9 cellular contexts compared by ENCODE assay signal in genomic region chr14:25049559-25050493, GRCh38. TPM values are rescaled to one million over a fixed set of nuclear protein-coding genes. Genes with fewer than 3 reads are reported as not detected.
DNase-seq lines count a peak whose midpoint lies in the region; ATAC-seq, FAIRE-seq and TF ChIP-seq lines count a peak whose summit lies in the region.
"Had no signal": no experiment of that assay in that cellular context is flagged by ENCODE, and none has a peak within 500 bp of the region (broad histone marks: within the 10 kb centered on the region; RNA-seq: fewer than 3 reads in every experiment).

Gene STXBP6 (minus strand): TSS chr14:25050147. CDS start chr14:24974818, 75,329 bp downstream.

- intact Hi-C loops in gastrocnemius medialis (cut with DNase I; ENCODE audit: low total_unique reads), result loop anchor here (5.0 kb wide), 1 partner anchor 83 kb away; no protein-coding TSS in a partner anchor

- H3K9ac ChIP-seq in NT2/D1 (ENCODE audit: insufficient read length, low read depth), result peak within 1 kb of the TSS; percentile 67

- FAIRE-seq in bronchial epithelial cell (lab: Jason Lieb, UNC) (no peak), GM19239 (lab: Jason Lieb, UNC) (no peak)

- H3K27ac ChIP-seq in gastrocnemius medialis, result peak within 1 kb of the TSS; percentile 58 to 73 (median 68)

- H3K4me3 ChIP-seq in NT2/D1 (ENCODE audit: insufficient read length, low read depth) (peak within 1 kb of the TSS; percentile 66), bronchial epithelial cell (ENCODE audit: low read depth, low read length) (peak within 1 kb of the TSS; percentile 15), gastrocnemius medialis (peak within 1 kb of the TSS; percentile 61 to 71 (median 66))

- H3K4me1 ChIP-seq in NT2/D1 (ENCODE audit: insufficient read depth, insufficient read length) (peaks cover 5% of the 10 kb centered on the region), gastrocnemius medialis (peaks cover 0 to 15% of the 10 kb centered on the region in 2 donors)

- H3K27me3 ChIP-seq in NT2/D1 (ENCODE audit: insufficient read depth, insufficient read length), result peaks cover 55% of the 10 kb centered on the region
- peaks cover 19% of the 10 kb centered on the region for H3K27me3 ChIP-seq in bronchial epithelial cell (ENCODE audit: control insufficient read depth, insufficient read depth, low read length)
- peaks cover 0 to 3% (median 2%) of the 10 kb centered on the region in 3 donors for H3K27me3 ChIP-seq in gastrocnemius medialis

- H3K9me3 ChIP-seq in NT2/D1 (ENCODE audit: insufficient read depth, low read length) (no peaks in the 10 kb centered on the region), gastrocnemius medialis (no peaks in the 10 kb centered on the region)

- TF ChIP-seq POLR2A in gastrocnemius medialis (IDR thresholded peaks at IDR 0.05), result peak; percentile 22 to 34

- DNase-seq in NCI-H446 treated with DMSO at 0.1 percent for 48 hours (lab: John Stamatoyannopoulos, UW), result peak; percentile 30
- no peak for DNase-seq in NCI-H446 (lab: John Stamatoyannopoulos, UW)
- DNase-seq in NT2/D1 (ENCODE audit: low read depth, low spot score), result no peak
- DNase-seq in bronchial epithelial cell (ENCODE audit: low read depth), result no peak
- DNase-seq in iPS-NIHi7 (ENCODE audit: extremely low spot score), result peak; percentile 74
- peak in 1 of 2 donors; percentile 34 for DNase-seq in gastrocnemius medialis
- no peak for DNase-seq in GM19239 (ENCODE audit: insufficient read length, low spot score)
- DNase-seq: CD4-positive, CD25-positive, alpha-beta regulatory T cell had no signal

- no peaks in the 10 kb centered on the region for H3K36me3 ChIP-seq in NT2/D1 (ENCODE audit: insufficient read depth, insufficient read length, low read length)
- no peaks in the 10 kb centered on the region for H3K36me3 ChIP-seq in bronchial epithelial cell (ENCODE audit: control insufficient read depth, insufficient read depth, low read length)
- H3K36me3 ChIP-seq in gastrocnemius medialis, result no peaks in the 10 kb centered on the region

- peak; percentile 62 for ATAC-seq in HG02840 (IDR thresholded peaks at IDR 0.05; ENCODE audit: low FRiP score, unreplicated experiment)
- ATAC-seq in gastrocnemius medialis, result peak; percentile 61 to 62

- TF ChIP-seq CTCF in bronchial epithelial cell (IDR thresholded peaks at IDR 0.05; ENCODE audit: insufficient read depth, low read length, severe bottlenecking) (no peak), gastrocnemius medialis (IDR thresholded peaks at IDR 0.05 in 4 of 5, conservative IDR thresholded peaks at IDR 0.05 in 1 of 5) (no peak)

- in situ Hi-C loops in gastrocnemius medialis (cut with MboI; ENCODE audit: low sequenced_read_pairs in 4 of 4), result loop anchor here in 1 of 4 donors (10.0 kb wide), 1 partner anchor 235 kb away; no protein-coding TSS in a partner anchor

RNA-seq across cellular contexts. Expression of gene STXBP6, which starts in this region (rescaled TPM):
- total RNA-seq in bronchial epithelial cell (not detected in 2 replicates), gastrocnemius medialis (1 to 10 TPM; 2.6 to 5.5 (median 4.4) TPM)
- total RNA-seq: CD4-positive, CD25-positive, alpha-beta regulatory T cell had no signal

Comparison
In these comparisons a context has a peak if more than half of its experiments do, and no peak if none do; other contexts are left out.
1. DNase-seq: peak in NCI-H446 treated with DMSO at 0.1 percent for 48 hours (single experiment) and iPS-NIHi7 (single experiment); none in NCI-H446 (0 of 2), NT2/D1 (single experiment), bronchial epithelial cell (single experiment) and GM19239 (single experiment).
2. H3K4me3 ChIP-seq: peak in every context shown above with its lines; median percentile 66 in gastrocnemius medialis; 66 in NT2/D1; 15 in bronchial epithelial cell.